1 cellular context compared by ENCODE assay signal in genomic region chr7:155858521-155859061, GRCh38.
TF ChIP-seq lines count a peak whose summit lies in the region.

No MANE protein-coding gene starts in this region.

TF ChIP-seq in GM23338, 12 proteins besides CTCF, POLR2A, EP300 and RAD21 (continued from another document):
- TF ChIP-seq ZNF462 (CRISPR knock-in tag; IDR thresholded peaks at IDR 0.05) (no peak), STAT1 (IDR thresholded peaks at IDR 0.05; ENCODE audit: unreplicated experiment) (no peak), EZH2phosphoT487 (IDR thresholded peaks at IDR 0.05; ENCODE audit: unreplicated experiment) (no peak), ETS1 (IDR thresholded peaks at IDR 0.05) (no peak)
- TF ChIP-seq, protein P1, sequence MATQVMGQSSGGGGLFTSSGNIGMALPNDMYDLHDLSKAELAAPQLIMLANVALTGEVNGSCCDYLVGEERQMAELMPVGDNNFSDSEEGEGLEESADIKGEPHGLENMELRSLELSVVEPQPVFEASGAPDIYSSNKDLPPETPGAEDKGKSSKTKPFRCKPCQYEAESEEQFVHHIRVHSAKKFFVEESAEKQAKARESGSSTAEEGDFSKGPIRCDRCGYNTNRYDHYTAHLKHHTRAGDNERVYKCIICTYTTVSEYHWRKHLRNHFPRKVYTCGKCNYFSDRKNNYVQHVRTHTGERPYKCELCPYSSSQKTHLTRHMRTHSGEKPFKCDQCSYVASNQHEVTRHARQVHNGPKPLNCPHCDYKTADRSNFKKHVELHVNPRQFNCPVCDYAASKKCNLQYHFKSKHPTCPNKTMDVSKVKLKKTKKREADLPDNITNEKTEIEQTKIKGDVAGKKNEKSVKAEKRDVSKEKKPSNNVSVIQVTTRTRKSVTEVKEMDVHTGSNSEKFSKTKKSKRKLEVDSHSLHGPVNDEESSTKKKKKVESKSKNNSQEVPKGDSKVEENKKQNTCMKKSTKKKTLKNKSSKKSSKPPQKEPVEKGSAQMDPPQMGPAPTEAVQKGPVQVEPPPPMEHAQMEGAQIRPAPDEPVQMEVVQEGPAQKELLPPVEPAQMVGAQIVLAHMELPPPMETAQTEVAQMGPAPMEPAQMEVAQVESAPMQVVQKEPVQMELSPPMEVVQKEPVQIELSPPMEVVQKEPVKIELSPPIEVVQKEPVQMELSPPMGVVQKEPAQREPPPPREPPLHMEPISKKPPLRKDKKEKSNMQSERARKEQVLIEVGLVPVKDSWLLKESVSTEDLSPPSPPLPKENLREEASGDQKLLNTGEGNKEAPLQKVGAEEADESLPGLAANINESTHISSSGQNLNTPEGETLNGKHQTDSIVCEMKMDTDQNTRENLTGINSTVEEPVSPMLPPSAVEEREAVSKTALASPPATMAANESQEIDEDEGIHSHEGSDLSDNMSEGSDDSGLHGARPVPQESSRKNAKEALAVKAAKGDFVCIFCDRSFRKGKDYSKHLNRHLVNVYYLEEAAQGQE (IDR thresholded peaks at IDR 0.05; ENCODE audit: unreplicated experiment) = no peak
